25 cellular contexts compared by ENCODE assay signal in the genomic region with DNA sequence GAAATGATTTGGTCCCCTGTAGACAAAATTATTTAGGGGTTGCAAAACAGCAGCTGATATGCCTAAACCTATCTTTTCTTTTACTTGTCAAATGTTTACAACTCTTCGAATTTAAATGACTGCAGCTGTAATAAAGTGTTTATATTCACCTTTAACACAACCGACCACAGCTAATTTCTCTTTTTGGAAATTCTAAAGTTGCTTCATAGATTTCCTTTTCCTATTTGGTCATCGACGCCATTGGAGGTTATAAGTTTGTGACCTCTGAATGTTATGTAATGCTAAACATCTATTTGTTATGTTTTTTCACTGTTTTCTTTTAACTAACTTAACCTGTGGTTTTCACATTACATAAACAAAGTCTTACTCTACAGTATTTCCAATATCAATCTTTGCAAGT.
"Had no signal": no experiment of that assay in that cellular context is flagged by ENCODE, and none has a peak within 500 bp of the region (broad histone marks: within the 10 kb centered on the region; RNA-seq: fewer than 3 reads in every experiment).

No MANE protein-coding gene starts in this region.

- DNase-seq: naive thymus-derived CD8-positive, alpha-beta T cell; nephron progenitor cell; nucleus accumbens; pancreas; right cardiac atrium; right lobe of liver; sigmoid colon; small intestine; stimulated activated CD4-positive, alpha-beta T cell treated with anti-CD3 and anti-CD28 coated beads, Interleukin-15, amount 100 ng/mL, for 24 hours; stimulated activated CD4-positive, alpha-beta T cell treated with anti-CD3 and anti-CD28 coated beads, Interleukin-2, amount 100 ng/mL, for 24 hours; stimulated activated CD4-positive, alpha-beta T cell treated with anti-CD3 and anti-CD28 coated beads, Interleukin-2, amount 100 ng/mL, for 48 hours; stimulated activated CD4-positive, alpha-beta T cell treated with anti-CD3 and anti-CD28 coated beads, Interleukin-4, amount 100 ng/mL, for 24 hours; stimulated activated naive B cell treated with anti-CD40 and anti-IgM and Interleukin-4, amounts not matched to agents 10 μg/mL and 1 μg/mL and 100 μg/mL, for 72 hours; stimulated activated naive CD4-positive, alpha-beta T cell treated with Interleukin-2 at 50 U/mL for 16 hours; stomach; thyroid gland; trophoblast cell; upper lobe of left lung; uterus had no signal

- ATAC-seq: naive thymus-derived CD8-positive, alpha-beta T cell; natural killer cell treated with Interleukin-12 subunit alpha and Interleukin-12 subunit beta and Interleukin-15 and Interleukin-18, amount 100 ng/mL, for 72 hours; pancreas; right cardiac atrium; right lobe of liver; stimulated activated effector memory CD8-positive, alpha-beta T cell treated with anti-CD3 and anti-CD28 coated beads, Interleukin-12 subunit alpha, Interleukin-12 subunit beta, amount 100 ng/mL, for 72 hours; stimulated activated naive B cell treated with anti-CD40 and anti-IgM and Interleukin-4, amounts not matched to agents 10 μg/mL and 1 μg/mL and 100 μg/mL, for 72 hours had no signal

- H3K9me3 ChIP-seq: neutrophil, pancreas, prostate gland, right lobe of liver, sigmoid colon, stomach, thoracic aorta, thyroid gland, tibial nerve, upper lobe of left lung, uterus had no signal

- H3K36me3 ChIP-seq: neutrophil, pancreas, prostate gland, right lobe of liver, sigmoid colon, stomach, thoracic aorta, thyroid gland, tibial nerve, upper lobe of left lung, uterus had no signal

- H3K27ac ChIP-seq: neutrophil, pancreas, prostate gland, right lobe of liver, sigmoid colon, stomach, thoracic aorta, thyroid gland, tibial nerve, upper lobe of left lung, uterus had no signal

- H3K4me1 ChIP-seq: pancreas, prostate gland, right lobe of liver, sigmoid colon, stomach, thyroid gland, tibial nerve, upper lobe of left lung, uterus had no signal

- H3K27me3 ChIP-seq: neutrophil, pancreas, right lobe of liver, sigmoid colon, stomach, thyroid gland, tibial nerve, upper lobe of left lung, uterus had no signal

- H3K4me3 ChIP-seq: pancreas, prostate gland, right lobe of liver, sigmoid colon, stomach, thoracic aorta, thyroid gland, tibial nerve, upper lobe of left lung, uterus had no signal
